8 cellular contexts compared by ENCODE assay signal in genomic region chr12:117212563-117213190, GRCh38. TPM values are rescaled to one million over a fixed set of nuclear protein-coding genes. Genes with fewer than 3 reads are reported as not detected.
DNase-seq lines count a peak whose midpoint lies in the region; ATAC-seq, FAIRE-seq and TF ChIP-seq lines count a peak whose summit lies in the region.

No MANE protein-coding gene starts in this region.

- dilution Hi-C loops in endothelial cell of umbilical vein (cut with MboI; ENCODE audit: extremely low pct_ligation_motif_present, low sequenced_read_pairs): no loop called here

- H3K4me1 ChIP-seq in endothelial cell of umbilical vein (ENCODE audit: control insufficient read depth, extremely low read depth, insufficient read depth, low read length) (no peaks in the 10 kb centered on the region), mucosa of descending colon (ENCODE audit: low read depth) (no peaks in the 10 kb centered on the region)

- H3K4me1 Mint-ChIP-seq in activated CD8-positive, alpha-beta memory T cell treated with anti-CD3 and anti-CD28 coated beads, Interleukin-2, amount 10 ng/mL, durations not matched to agents 7 days and 5 days: no peaks in the 10 kb centered on the region
- no peaks in the 10 kb centered on the region for H3K4me1 Mint-ChIP-seq in stimulated activated effector memory CD8-positive, alpha-beta T cell treated with anti-CD3 and anti-CD28 coated beads, Interleukin-12 subunit alpha, Interleukin-12 subunit beta, amount 100 ng/mL, for 72 hours

- TF ChIP-seq CTCF in D721Med (IDR thresholded peaks at IDR 0.05; ENCODE audit: insufficient read depth, missing control alignments) (peak; percentile 92), endothelial cell of umbilical vein (IDR thresholded peaks at IDR 0.05; ENCODE audit: extremely low read depth in 1 of 2, insufficient read depth in 1 of 2, low read depth in 1 of 2, low read length in 2 of 2) (peak; percentile 82 to 86), mucosa of descending colon (IDR thresholded peaks at IDR 0.05) (peak; percentile 80)

- H3K27ac Mint-ChIP-seq in activated CD8-positive, alpha-beta memory T cell treated with anti-CD3 and anti-CD28 coated beads, Interleukin-2, amount 10 ng/mL, durations not matched to agents 7 days and 5 days: no peak overlapping the region
- H3K27ac Mint-ChIP-seq in stimulated activated effector memory CD8-positive, alpha-beta T cell treated with anti-CD3 and anti-CD28 coated beads, Interleukin-12 subunit alpha, Interleukin-12 subunit beta, amount 100 ng/mL, for 72 hours: no peak overlapping the region

- no peak overlapping the region for H3K4me3 Mint-ChIP-seq in activated CD8-positive, alpha-beta memory T cell treated with anti-CD3 and anti-CD28 coated beads, Interleukin-2, amount 10 ng/mL, durations not matched to agents 7 days and 5 days
- H3K4me3 Mint-ChIP-seq in stimulated activated effector memory CD8-positive, alpha-beta T cell treated with anti-CD3 and anti-CD28 coated beads, Interleukin-12 subunit alpha, Interleukin-12 subunit beta, amount 100 ng/mL, for 72 hours: no peak overlapping the region

- H3K36me3 ChIP-seq in endothelial cell of umbilical vein (ENCODE audit: control insufficient read depth in 2 of 2, extremely low read depth in 1 of 2, insufficient read depth in 2 of 2, low read length in 2 of 2) (no peaks in the 10 kb centered on the region), mucosa of descending colon (ENCODE audit: low read depth) (no peaks in the 10 kb centered on the region)

- no peaks in the 10 kb centered on the region for H3K36me3 Mint-ChIP-seq in activated CD8-positive, alpha-beta memory T cell treated with anti-CD3 and anti-CD28 coated beads, Interleukin-2, amount 10 ng/mL, durations not matched to agents 7 days and 5 days
- H3K36me3 Mint-ChIP-seq in stimulated activated effector memory CD8-positive, alpha-beta T cell treated with anti-CD3 and anti-CD28 coated beads, Interleukin-12 subunit alpha, Interleukin-12 subunit beta, amount 100 ng/mL, for 72 hours: no peaks in the 10 kb centered on the region

- H3K4me3 ChIP-seq in endothelial cell of umbilical vein (replicated peaks in 1 of 3; ENCODE audit: insufficient read depth in 1 of 3, low read depth in 1 of 3, low read length in 3 of 3) (no peak overlapping the region), mucosa of descending colon (no peak overlapping the region)

- intact Hi-C loops in endothelial cell of umbilical vein (cut with micrococcal nuclease): loop anchor here (1.0 to 5.0 kb wide), 5 partner anchors 19 to 642 kb away; no protein-coding TSS in a partner anchor
- intact Hi-C loops in mucosa of descending colon (cut with DNase I, micrococcal nuclease): loop anchor here (10.0 kb wide), 2 partner anchors 622 to 642 kb away; no protein-coding TSS in a partner anchor

- H3K9me3 Mint-ChIP-seq in activated CD8-positive, alpha-beta memory T cell treated with anti-CD3 and anti-CD28 coated beads, Interleukin-2, amount 10 ng/mL, durations not matched to agents 7 days and 5 days (ENCODE audit: low read depth): no peaks in the 10 kb centered on the region
- no peaks in the 10 kb centered on the region for H3K9me3 Mint-ChIP-seq in stimulated activated effector memory CD8-positive, alpha-beta T cell treated with anti-CD3 and anti-CD28 coated beads, Interleukin-12 subunit alpha, Interleukin-12 subunit beta, amount 100 ng/mL, for 72 hours

- H3K9ac ChIP-seq in endothelial cell of umbilical vein (replicated peaks; ENCODE audit: extremely low read depth, insufficient read depth, low read length): no peak overlapping the region

- no peaks in the 10 kb centered on the region for H4K20me1 ChIP-seq in endothelial cell of umbilical vein (replicated peaks; ENCODE audit: control insufficient read depth, extremely low read depth, insufficient read depth, low read length)

- BruUV-seq in endothelial cell of umbilical vein (replicated peaks; lab: Mats Ljungman, UMichigan): no TSS peak

- no peak overlapping the region for H2AFZ ChIP-seq in endothelial cell of umbilical vein (ENCODE audit: low read depth, low read length)

- no peak overlapping the region for H3K4me2 ChIP-seq in endothelial cell of umbilical vein (ENCODE audit: insufficient read depth, low read length)

- no peaks in the 10 kb centered on the region for H3K79me2 ChIP-seq in endothelial cell of umbilical vein (ENCODE audit: control insufficient read depth, insufficient read depth, low read length)

- no peak for TF ChIP-seq POLR2A in endothelial cell of umbilical vein (IDR thresholded peaks at IDR 0.05; ENCODE audit: low read depth, low read length)

- peaks cover 21% of the 10 kb centered on the region for H3K27me3 Mint-ChIP-seq in activated CD8-positive, alpha-beta memory T cell treated with anti-CD3 and anti-CD28 coated beads, Interleukin-2, amount 10 ng/mL, durations not matched to agents 7 days and 5 days

- ATAC-seq in activated CD8-positive, alpha-beta memory T cell treated with anti-CD3 and anti-CD28 coated beads, Interleukin-2, amount 10 ng/mL, durations not matched to agents 7 days and 5 days: peak; percentile 58
- ATAC-seq in mucosa of descending colon (peak; percentile 73), HG02973 (IDR thresholded peaks at IDR 0.05; ENCODE audit: unreplicated experiment) (no peak)
- ATAC-seq in stimulated activated effector memory CD8-positive, alpha-beta T cell treated with anti-CD3 and anti-CD28 coated beads, Interleukin-12 subunit alpha, Interleukin-12 subunit beta, amount 100 ng/mL, for 72 hours: peak; percentile 66

- CTCF ChIA-PET in activated CD8-positive, alpha-beta memory T cell treated with anti-CD3 and anti-CD28 coated beads, Interleukin-2, amount 10 ng/mL, durations not matched to agents 7 days and 5 days (lab: Charles Lee): interaction anchor here (1.2 to 1.9 kb wide), 6 partner anchors 12 to 644 kb away, joined by 3 to 9 read pairs (median 6); no protein-coding TSS in a partner anchor
- CTCF ChIA-PET in endothelial cell of umbilical vein (lab: Charles Lee): interaction anchor here (0.9 to 5.0 kb wide), 9 partner anchors 9 to 647 kb away, joined by 3 to 60 read pairs (median 9); no protein-coding TSS in a partner anchor

- POLR2A ChIA-PET in endothelial cell of umbilical vein (lab: Charles Lee): no interaction called here

- FAIRE-seq in D721Med (lab: Jason Lieb, UNC): peak; percentile 71
- FAIRE-seq in endothelial cell of umbilical vein (lab: Jason Lieb, UNC): peak; percentile 72

- H3K9me1 ChIP-seq in endothelial cell of umbilical vein (replicated peaks; ENCODE audit: control insufficient read depth, extremely low read depth, insufficient read depth, low read length): no peaks in the 10 kb centered on the region

- H3K27ac ChIP-seq in endothelial cell of umbilical vein (ENCODE audit: insufficient read depth, low read depth, low read length): no peak overlapping the region

- peak; percentile 70 for DNase-seq in D721Med (ENCODE audit: insufficient read length, low spot score)
- DNase-seq in HS-5 (ENCODE audit: low read depth): peak; percentile 30
- peak; percentile 54 for DNase-seq in NOMO-1 treated with DMSO at 0.1 percent for 48 hours (lab: John Stamatoyannopoulos, UW; ENCODE audit: unreplicated experiment)
- DNase-seq in activated CD8-positive, alpha-beta memory T cell treated with anti-CD3 and anti-CD28 coated beads, Interleukin-2, amount 10 ng/mL, durations not matched to agents 7 days and 5 days: peak; percentile 70
- peak; percentile 70 for DNase-seq in endothelial cell of umbilical vein (ENCODE audit: low read depth, low spot score)
- DNase-seq in mucosa of descending colon: peak in 2 of 3 donors; percentile 50 to 87
- peak; percentile 41 to 79 for DNase-seq in stimulated activated effector memory CD8-positive, alpha-beta T cell treated with anti-CD3 and anti-CD28 coated beads, Interleukin-12 subunit alpha, Interleukin-12 subunit beta, amount 100 ng/mL, for 72 hours (ENCODE audit: low spot score in 2 of 2)

- H3K27me3 ChIP-seq in endothelial cell of umbilical vein (ENCODE audit: control insufficient read depth in 2 of 2, insufficient read depth in 2 of 2, low read length in 2 of 2): peaks cover 0 to 2% of the 10 kb centered on the region in 2 experiments

- H3K9me3 ChIP-seq in endothelial cell of umbilical vein (replicated peaks; ENCODE audit: control insufficient read depth, insufficient read depth, low read length): no peaks in the 10 kb centered on the region
- H3K9me3 ChIP-seq in mucosa of descending colon: no peaks in the 10 kb centered on the region

TF ChIP-seq in endothelial cell of umbilical vein, 7 proteins besides CTCF, POLR2A, EP300 and RAD21:
- TF ChIP-seq MYC (IDR thresholded peaks at IDR 0.05; ENCODE audit: low read depth, low read length) (no peak), GATA2 (IDR thresholded peaks at IDR 0.05; ENCODE audit: insufficient read depth, insufficient read length, low read depth, low read length) (no peak), JUN (IDR thresholded peaks at IDR 0.05; ENCODE audit: borderline replicate concordance, insufficient read depth, insufficient read length, low read depth) (no peak), POLR2AphosphoS5 (IDR thresholded peaks at IDR 0.05; ENCODE audit: insufficient read depth, low read depth, low read length) (no peak), EZH2 (IDR thresholded peaks at IDR 0.05; ENCODE audit: borderline replicate concordance, low read depth, low read length, severe bottlenecking) (no peak), MAX (IDR thresholded peaks at IDR 0.05; ENCODE audit: insufficient read depth, insufficient read length) (no peak), FOS (IDR thresholded peaks at IDR 0.05; ENCODE audit: borderline replicate concordance, insufficient read depth, low read length) (no peak)

RNA-seq across cellular contexts. Expression of gene FBXO21, which starts 22.4 kb away (rescaled TPM):
- 10 to 100 TPM; 21.7 to 26.2 TPM for total RNA-seq in activated CD8-positive, alpha-beta memory T cell treated with anti-CD3 and anti-CD28 coated beads, Interleukin-2, amount 10 ng/mL, durations not matched to agents 7 days and 5 days
- 41.6 and 41.7 TPM in 2 replicates for total RNA-seq in endothelial cell of umbilical vein
- 66.7 and 80.6 TPM in 2 replicates for polyA plus RNA-seq in endothelial cell of umbilical vein
- polyA plus RNA-seq in endothelial cell of umbilical vein (2011; cell fraction: cytosol; rRNA removed): 20.1 and 27.5 TPM in 2 replicates
- polyA plus RNA-seq in endothelial cell of umbilical vein (2011; cell fraction: nucleus; rRNA removed): 21.3 and 35.7 TPM in 2 replicates
- 26.1 and 26.6 TPM in 2 replicates for polyA plus RNA-seq in endothelial cell of umbilical vein (2012)
- 115 and 128 TPM in 2 replicates for polyA minus RNA-seq in endothelial cell of umbilical vein
- polyA minus RNA-seq in endothelial cell of umbilical vein (2011; cell fraction: cytosol; rRNA and poly(A)+ RNA removed): 45.8 TPM
- polyA minus RNA-seq in endothelial cell of umbilical vein (2011; cell fraction: nucleus; rRNA and poly(A)+ RNA removed): 17.6 and 28.5 TPM in 2 replicates
- total RNA-seq in mucosa of descending colon: 10 to 100 TPM; 14.7 to 44.6 (median 30.7) TPM
